In the genomic region with DNA sequence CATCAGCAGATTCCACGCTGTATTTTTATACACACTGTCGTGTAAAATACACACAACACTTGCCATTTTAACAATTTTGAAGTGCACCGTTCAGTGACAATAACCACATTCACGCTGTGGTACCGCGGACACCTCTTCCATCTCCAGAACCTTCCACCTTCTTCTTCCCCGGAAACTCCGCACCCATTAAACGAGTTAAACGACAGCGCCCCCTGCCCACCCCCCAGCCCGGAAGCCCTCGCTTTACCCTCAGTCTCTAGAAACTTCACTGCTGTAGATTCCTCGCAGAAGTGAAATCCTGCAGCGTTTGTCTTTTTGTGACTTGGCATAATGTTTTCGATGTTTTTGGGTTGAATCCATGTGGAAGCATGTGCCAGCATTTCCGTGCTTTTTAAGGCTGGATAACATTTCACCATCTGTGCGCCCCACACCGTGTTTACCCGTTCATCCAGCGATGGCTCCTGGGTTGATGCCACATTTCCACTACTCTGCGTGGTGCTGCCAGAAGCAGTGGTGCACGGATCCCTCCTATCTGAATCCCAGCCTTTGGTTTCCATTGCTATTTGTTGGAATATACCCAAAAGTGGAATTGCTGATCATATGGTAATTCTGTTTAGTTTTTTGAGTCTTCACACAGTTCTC, we compare ENCODE assay signal across 28 cellular contexts. TPM values are rescaled to one million over a fixed set of nuclear protein-coding genes. Genes with fewer than 3 reads are reported as not detected.
A peak's percentile ranks its signal among the peaks of the same experiment; 100 is the strongest.
DNase-seq lines count a peak whose midpoint lies in the region; ATAC-seq and TF ChIP-seq lines count a peak whose summit lies in the region.
"Had no signal": no experiment of that assay in that cellular context is flagged by ENCODE, and none has a peak within 500 bp of the region (broad histone marks: within the 10 kb centered on the region; RNA-seq: fewer than 3 reads in every experiment).

No MANE protein-coding gene starts in this region.

- H3K27ac Mint-ChIP-seq in WTC11: no peak overlapping the region
- H3K27ac Mint-ChIP-seq: activated T-cell treated with anti-CD3 and anti-CD28 coated beads, Interleukin-2, amount 50 U/mL, for 72 hours; stimulated activated naive CD8-positive, alpha-beta T cell treated with anti-CD3 and anti-CD28 coated beads, Interleukin-15, amount 100 ng/mL, for 72 hours had no signal

- peaks cover 0 to 2% (median 0%) of the 10 kb centered on the region in 4 donors for H3K4me1 ChIP-seq in stomach
- H3K4me1 ChIP-seq: Peyer's patch, right lobe of liver, transverse colon had no signal

- in situ Hi-C loops in G401 (cut with HindIII; ENCODE audit: low sequenced_read_pairs): no loop called here

- POLR2A ChIA-PET in WTC11 (lab: Charles Lee): no interaction called here

- CTCF ChIA-PET in WTC11 (lab: Charles Lee): no interaction called here

- intact Hi-C loops in stomach (cut with DNase I; ENCODE audit: low total_unique reads) (no loop called here), left ventricle myocardium superior (cut with micrococcal nuclease) (no loop called here)

- no peak for TF ChIP-seq POLR2A in stomach (IDR thresholded peaks at IDR 0.05)

- peaks cover 11% of the 10 kb centered on the region for H3K9me3 Mint-ChIP-seq in WTC11
- H3K9me3 Mint-ChIP-seq: activated T-cell treated with anti-CD3 and anti-CD28 coated beads, Interleukin-2, amount 50 U/mL, for 72 hours; central memory CD8-positive, alpha-beta T cell; stimulated activated naive CD8-positive, alpha-beta T cell treated with anti-CD3 and anti-CD28 coated beads, Interleukin-15, amount 100 ng/mL, for 72 hours had no signal

- TF ChIP-seq CTCF in WTC11 (IDR thresholded peaks at IDR 0.05) (no peak), stomach (IDR thresholded peaks at IDR 0.05) (no peak)

- TF ChIP-seq EP300 in stomach (IDR thresholded peaks at IDR 0.05): no peak

- H3K9me3 ChIP-seq in stomach: no peaks in the 10 kb centered on the region
- H3K9me3 ChIP-seq: Peyer's patch, prostate gland, right lobe of liver, transverse colon had no signal

- DNase-seq in G401 (ENCODE audit: low spot score) (peak; percentile 61), WTC11 (ENCODE audit: low spot score) (no peak), iPS-NIHi11 (ENCODE audit: low spot score) (peak; percentile 37), superior temporal gyrus (ENCODE audit: extremely low spot score) (peak; percentile 40), NCI-H1048 (lab: John Stamatoyannopoulos, UW) (no peak), stomach (no peak), left ventricle myocardium superior (no peak)
- DNase-seq in activated effector memory CD4-positive, alpha-beta T cell treated with Interleukin-2 at 50 U/mL for 16 hours: no peak
- DNase-seq: activated CD4-positive, alpha-beta T cell treated with anti-CD3 and anti-CD28 coated beads, Interleukin-2, amount 50 U/mL, for 48 hours; activated CD4-positive, CD25-positive, alpha-beta regulatory T cell treated with anti-CD3 and anti-CD28 coated beads, Interleukin-2, amount 50 U/mL, for 72 hours; activated naive CD4-positive, alpha-beta T cell treated with Interleukin-2 at 50 U/mL for 16 hours; activated T-cell treated with anti-CD3 and anti-CD28 coated beads, Interleukin-2, amount 50 U/mL, for 72 hours; DMS53; left colon; mammary epithelial cell; NCI-H146; NCI-H524 treated with DMSO at 0.1 percent for 48 hours; Peyer's patch; right lobe of liver; SHP77; stimulated activated CD8-positive, alpha-beta memory T cell treated with anti-CD3 and anti-CD28 coated beads, Interleukin-4, amount 100 ng/mL, for 48 hours; stimulated activated naive CD8-positive, alpha-beta T cell treated with anti-CD3 and anti-CD28 coated beads, Interleukin-15, amount 100 ng/mL, for 72 hours; T-helper 2 cell; transverse colon had no signal

- no peak overlapping the region for H3K4me3 Mint-ChIP-seq in WTC11
- H3K4me3 Mint-ChIP-seq: activated T-cell treated with anti-CD3 and anti-CD28 coated beads, Interleukin-2, amount 50 U/mL, for 72 hours; central memory CD8-positive, alpha-beta T cell; neural crest cell; stimulated activated naive CD8-positive, alpha-beta T cell treated with anti-CD3 and anti-CD28 coated beads, Interleukin-15, amount 100 ng/mL, for 72 hours had no signal

- no peak overlapping the region for H3K27ac ChIP-seq in stomach
- H3K27ac ChIP-seq: BLaER1 treated with 17β-estradiol and CSF1 and Interleukin-3, amounts not matched to agents 10 nM and 100 nM; Peyer's patch; prostate gland; right lobe of liver; transverse colon had no signal

- 61 to 72% (median 64%) methylated on average over 23 of the region's 23 CpGs for WGBS in stomach, 5 donors

- H3K36me3 Mint-ChIP-seq in WTC11: no peaks in the 10 kb centered on the region

- H3K4me1 Mint-ChIP-seq in WTC11: peaks cover 4% of the 10 kb centered on the region

- ATAC-seq in WTC11 (peak; percentile 44; the same call in 1 of the 2 replicates), left ventricle myocardium superior (no peak)
- ATAC-seq: activated T-cell treated with anti-CD3 and anti-CD28 coated beads, Interleukin-2, amount 50 U/mL, for 72 hours; left colon; right lobe of liver; stimulated activated naive CD8-positive, alpha-beta T cell treated with anti-CD3 and anti-CD28 coated beads, Interleukin-15, amount 100 ng/mL, for 72 hours had no signal

- peaks cover 9% of the 10 kb centered on the region for H3K27me3 Mint-ChIP-seq in WTC11 (ENCODE audit: low read depth)

- H3K27me3 ChIP-seq in stomach: peaks cover 0 to 13% (median 0%) of the 10 kb centered on the region in 3 donors
- H3K27me3 ChIP-seq: BLaER1 treated with 17β-estradiol and CSF1 and Interleukin-3, amounts not matched to agents 10 nM and 100 nM; Peyer's patch; right lobe of liver had no signal

- H3K4me3 ChIP-seq in stomach: no peak overlapping the region
- H3K4me3 ChIP-seq: BLaER1 treated with 17β-estradiol and CSF1 and Interleukin-3, amounts not matched to agents 10 nM and 100 nM; Peyer's patch; prostate gland; right lobe of liver; transverse colon had no signal

- no peaks in the 10 kb centered on the region for H3K36me3 ChIP-seq in stomach
- H3K36me3 ChIP-seq: BLaER1 treated with 17β-estradiol and CSF1 and Interleukin-3, amounts not matched to agents 10 nM and 100 nM; Peyer's patch; prostate gland; right lobe of liver; transverse colon had no signal

TF ChIP-seq in WTC11, 78 proteins besides CTCF, POLR2A, EP300 and RAD21:
- TF ChIP-seq ZNF416 (CRISPR knock-in tag; IDR thresholded peaks at IDR 0.05): no peak
- TF ChIP-seq ZNF263 (CRISPR knock-in tag; IDR thresholded peaks at IDR 0.05; ENCODE audit: low read depth): no peak
- no peak for TF ChIP-seq MXD4 (CRISPR knock-in tag; IDR thresholded peaks at IDR 0.05; ENCODE audit: borderline replicate concordance)
- TF ChIP-seq JAZF1 (CRISPR knock-in tag; IDR thresholded peaks at IDR 0.05): no peak
- TF ChIP-seq, protein P1, sequence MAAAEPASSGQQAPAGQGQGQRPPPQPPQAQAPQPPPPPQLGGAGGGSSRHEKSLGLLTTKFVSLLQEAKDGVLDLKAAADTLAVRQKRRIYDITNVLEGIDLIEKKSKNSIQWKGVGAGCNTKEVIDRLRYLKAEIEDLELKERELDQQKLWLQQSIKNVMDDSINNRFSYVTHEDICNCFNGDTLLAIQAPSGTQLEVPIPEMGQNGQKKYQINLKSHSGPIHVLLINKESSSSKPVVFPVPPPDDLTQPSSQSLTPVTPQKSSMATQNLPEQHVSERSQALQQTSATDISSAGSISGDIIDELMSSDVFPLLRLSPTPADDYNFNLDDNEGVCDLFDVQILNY (CRISPR knock-in tag; IDR thresholded peaks at IDR 0.05): no peak
- TF ChIP-seq TEAD4 (CRISPR knock-in tag; IDR thresholded peaks at IDR 0.05): no peak
- TF ChIP-seq, protein P2, sequence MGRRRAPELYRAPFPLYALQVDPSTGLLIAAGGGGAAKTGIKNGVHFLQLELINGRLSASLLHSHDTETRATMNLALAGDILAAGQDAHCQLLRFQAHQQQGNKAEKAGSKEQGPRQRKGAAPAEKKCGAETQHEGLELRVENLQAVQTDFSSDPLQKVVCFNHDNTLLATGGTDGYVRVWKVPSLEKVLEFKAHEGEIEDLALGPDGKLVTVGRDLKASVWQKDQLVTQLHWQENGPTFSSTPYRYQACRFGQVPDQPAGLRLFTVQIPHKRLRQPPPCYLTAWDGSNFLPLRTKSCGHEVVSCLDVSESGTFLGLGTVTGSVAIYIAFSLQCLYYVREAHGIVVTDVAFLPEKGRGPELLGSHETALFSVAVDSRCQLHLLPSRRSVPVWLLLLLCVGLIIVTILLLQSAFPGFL (CRISPR knock-in tag; IDR thresholded peaks at IDR 0.05; ENCODE audit: borderline replicate concordance): no peak
- no peak for TF ChIP-seq TEAD1 (CRISPR knock-in tag; IDR thresholded peaks at IDR 0.05)
- TF ChIP-seq ZNF138 (CRISPR knock-in tag; conservative IDR thresholded peaks at IDR 0.05): no peak
- no peak for TF ChIP-seq ZNF396 (CRISPR knock-in tag; IDR thresholded peaks at IDR 0.05; ENCODE audit: borderline replicate concordance)
- no peak for TF ChIP-seq GRHL2 (CRISPR knock-in tag; IDR thresholded peaks at IDR 0.05; ENCODE audit: insufficient replicate concordance, severe bottlenecking)

RNA-seq across cellular contexts. Expression of a gene that starts 32.1 kb away (rescaled TPM):
- total RNA-seq in G401 (2014; rRNA removed; shearing (Covaris generic)): 18.1 and 39.4 TPM in 2 replicates
- total RNA-seq in WTC11 (2021) (23.9 to 27.4 TPM (median 24.0 TPM) in 3 replicates), stomach (10 to 100 TPM in 3 of 5 donors, 1 to 10 TPM in 2; 1.4 to 20.7 (median 12.9) TPM), left ventricle myocardium superior (9.4 TPM)
- polyA plus RNA-seq in stomach: 10 to 100 TPM; 12.6 to 31.1 (median 17.3) TPM

Comparison
In these comparisons a context has a peak if more than half of its experiments do, and no peak if none do; other contexts are left out.
1. DNase-seq: peak in G401 (single experiment), iPS-NIHi11 (single experiment) and superior temporal gyrus (single experiment); none in WTC11 (single experiment), activated effector memory CD4-positive, alpha-beta T cell treated with Interleukin-2 at 50 U/mL for 16 hours (single experiment), NCI-H1048 (single experiment), stomach (single experiment) and left ventricle myocardium superior (single experiment).